Comparison of ENCODE assay signal across 13 cellular contexts in genomic region chr16:15521758-15522509, GRCh38.
DNase-seq lines count a peak whose midpoint lies in the region; ATAC-seq lines count a peak whose summit lies in the region.
"Had no signal": no experiment of that assay in that cellular context is flagged by ENCODE, and none has a peak within 500 bp of the region (broad histone marks: within the 10 kb centered on the region; RNA-seq: fewer than 3 reads in every experiment).

No MANE protein-coding gene starts in this region.

- ATAC-seq in HG03135 (IDR thresholded peaks at IDR 0.05; ENCODE audit: unreplicated experiment) (no peak), T-helper 17 cell (no peak)
- ATAC-seq: GM23338 had no signal

- no peak overlapping the region for H3K4me3 Mint-ChIP-seq in T-helper 17 cell
- H3K4me3 Mint-ChIP-seq: GM23338 had no signal

- DNase-seq in OCI-M1 (lab: John Stamatoyannopoulos, UW) (peak; percentile 91), dermis blood vessel endothelial cell (peak; percentile 44), inferior parietal cortex (ENCODE audit: extremely low spot score) (peak; percentile 45), superior temporal gyrus (ENCODE audit: extremely low spot score) (peak; percentile 63), NCI-H510A treated with DMSO at 0.1 percent for 48 hours (lab: John Stamatoyannopoulos, UW) (no peak), T-helper 17 cell (no peak)
- DNase-seq in activated CD4-positive, alpha-beta T cell treated with anti-CD3 and anti-CD28 coated beads, Interleukin-2, amount 50 U/mL, for 1 hour = no peak
- DNase-seq: glutamatergic neuron, KBM-7, NCI-H2081, WERI-Rb-1 had no signal

- H3K9me3 ChIP-seq in T-helper 17 cell (ENCODE audit: control insufficient read depth, low read length, poor library complexity, severe bottlenecking) = no peaks in the 10 kb centered on the region

- peaks cover 3% of the 10 kb centered on the region for H3K36me3 Mint-ChIP-seq in T-helper 17 cell (ENCODE audit: low read depth)

- no peaks in the 10 kb centered on the region for H3K27me3 Mint-ChIP-seq in T-helper 17 cell

- no peak overlapping the region for H3K27ac Mint-ChIP-seq in T-helper 17 cell

- peaks cover 13% of the 10 kb centered on the region for H3K4me1 Mint-ChIP-seq in T-helper 17 cell
- H3K4me1 Mint-ChIP-seq: GM23338 had no signal

Comparison
In these comparisons a context has a peak if more than half of its experiments do, and no peak if none do; other contexts are left out.
1. DNase-seq: peak in OCI-M1 (single experiment), dermis blood vessel endothelial cell (single experiment), inferior parietal cortex (single experiment) and superior temporal gyrus (single experiment); none in activated CD4-positive, alpha-beta T cell treated with anti-CD3 and anti-CD28 coated beads, Interleukin-2, amount 50 U/mL, for 1 hour (single experiment), NCI-H510A treated with DMSO at 0.1 percent for 48 hours (single experiment) and T-helper 17 cell (0 of 3).